ENCODE assay signal across 18 cellular contexts in genomic region chr9:128657796-128658195, GRCh38. TPM values are rescaled to one million over a fixed set of nuclear protein-coding genes. Genes with fewer than 3 reads are reported as not detected.
DNase-seq lines count a peak whose midpoint lies in the region; ATAC-seq and TF ChIP-seq lines count a peak whose summit lies in the region.
"Had no signal": no experiment of that assay in that cellular context is flagged by ENCODE, and none has a peak within 500 bp of the region (broad histone marks: within the 10 kb centered on the region; RNA-seq: fewer than 3 reads in every experiment).

No MANE protein-coding gene starts in this region.

- no peaks in the 10 kb centered on the region for H3K9me3 Mint-ChIP-seq in activated T-helper 1 cell treated with anti-CD3 and anti-CD28 coated beads, Interleukin-12 subunit alpha, Interleukin-12 subunit beta, Interleukin-2, Interleukin-4 antibody, amounts not matched to agents 30 ng/mL and 10 ng/mL and 1 ng/mL, durations not matched to agents 14 hours and 24 hours and 36 hours
- H3K9me3 Mint-ChIP-seq in naive thymus-derived CD8-positive, alpha-beta T cell, result no peaks in the 10 kb centered on the region
- H3K9me3 Mint-ChIP-seq: dendritic cell treated with granulocyte-macrophage colony-stimulating factor and Interleukin-4, amounts not matched to agents 40 ng/mL and 50 ng/mL, for 4 days; stimulated activated naive B cell treated with anti-CD40 and anti-IgM and Interleukin-4, amounts not matched to agents 10 μg/mL and 1 μg/mL and 100 μg/mL, for 72 hours had no signal

- DNase-seq in SK-N-SH, result no peak
- no peak for DNase-seq in DND-41
- DNase-seq in activated T-helper 1 cell treated with anti-CD3 and anti-CD28 coated beads, Interleukin-12 subunit alpha, Interleukin-12 subunit beta, Interleukin-2, Interleukin-4 antibody, amounts not matched to agents 30 ng/mL and 10 ng/mL and 1 ng/mL, durations not matched to agents 14 hours and 24 hours and 36 hours (ENCODE audit: low spot score), result no peak
- no peak for DNase-seq in naive thymus-derived CD8-positive, alpha-beta T cell
- DNase-seq in mesenteric fat pad (ENCODE audit: low spot score), result no peak
- DNase-seq in NOMO-1 treated with dmso at 0.1 percent for 144 hours (lab: John Stamatoyannopoulos, UW; ENCODE audit: unreplicated experiment), result no peak
- DNase-seq in left cardiac atrium, result no peak
- DNase-seq: 8988T; C1 segment of cervical spinal cord; HCEC 1CT; mesendoderm; NCI-H1930; NCI-H510A; small intestine; stimulated activated naive B cell treated with anti-CD40 and anti-IgM and Interleukin-4, amounts not matched to agents 10 μg/mL and 1 μg/mL and 100 μg/mL, for 72 hours had no signal

- peaks cover 31% of the 10 kb centered on the region for H3K79me2 ChIP-seq in SK-N-SH (ENCODE audit: insufficient read depth)
- H3K79me2 ChIP-seq in DND-41 (ENCODE audit: insufficient read depth, low read length), result peaks cover 26% of the 10 kb centered on the region

- POLR2A ChIA-PET in SK-N-SH (lab: Yijun Ruan, JAX), result interaction anchor here (1.1 kb wide), 1 partner anchor 160 kb away, joined by 3 read pairs; no protein-coding TSS in a partner anchor
- POLR2A ChIA-PET in naive thymus-derived CD8-positive, alpha-beta T cell (lab: Charles Lee), result interaction anchor here (0.5 to 4.9 kb wide), 5 partner anchors 9 to 66 kb away, joined by 3 to 34 read pairs (median 5); partner anchors contain the start of genes SET and ZDHHC12

- WGBS in SK-N-SH (ENCODE audit: low lambda C conversion rate), result 92% methylated on average over 3 of the region's 3 CpGs

- H3K36me3 ChIP-seq in SK-N-SH (replicated peaks in 1 of 2; ENCODE audit: control insufficient read depth in 1 of 2, insufficient read depth in 2 of 2, low read length in 1 of 2), result no peaks in the 10 kb centered on the region
- peaks cover 5% of the 10 kb centered on the region; the same call in 1 of the 2 replicates for H3K36me3 ChIP-seq in DND-41 (ENCODE audit: insufficient read depth, low read length)
- H3K36me3 ChIP-seq: esophagus muscularis mucosa had no signal

- CTCF ChIA-PET in SK-N-SH (lab: Yijun Ruan, JAX), result interaction anchor here (1.6 kb wide), 1 partner anchor 44 kb away, joined by 7 read pairs; the partner anchor contains the start of gene PKN3

- peak overlapping the region; percentile 100 for H3K27ac Mint-ChIP-seq in activated T-helper 1 cell treated with anti-CD3 and anti-CD28 coated beads, Interleukin-12 subunit alpha, Interleukin-12 subunit beta, Interleukin-2, Interleukin-4 antibody, amounts not matched to agents 30 ng/mL and 10 ng/mL and 1 ng/mL, durations not matched to agents 14 hours and 24 hours and 36 hours
- H3K27ac Mint-ChIP-seq in naive thymus-derived CD8-positive, alpha-beta T cell, result peak overlapping the region in 7 of 10 donors; percentile 96 to 100 (median 99)

- peak overlapping the region; percentile 91 for H3K4me3 Mint-ChIP-seq in activated T-helper 1 cell treated with anti-CD3 and anti-CD28 coated beads, Interleukin-12 subunit alpha, Interleukin-12 subunit beta, Interleukin-2, Interleukin-4 antibody, amounts not matched to agents 30 ng/mL and 10 ng/mL and 1 ng/mL, durations not matched to agents 14 hours and 24 hours and 36 hours
- peak overlapping the region in 2 of 10 donors; percentile 96 to 97 for H3K4me3 Mint-ChIP-seq in naive thymus-derived CD8-positive, alpha-beta T cell

- peaks cover 15% of the 10 kb centered on the region for H3K4me1 Mint-ChIP-seq in activated T-helper 1 cell treated with anti-CD3 and anti-CD28 coated beads, Interleukin-12 subunit alpha, Interleukin-12 subunit beta, Interleukin-2, Interleukin-4 antibody, amounts not matched to agents 30 ng/mL and 10 ng/mL and 1 ng/mL, durations not matched to agents 14 hours and 24 hours and 36 hours (ENCODE audit: low read depth)
- peaks cover 0 to 17% (median 3%) of the 10 kb centered on the region in 4 donors for H3K4me1 Mint-ChIP-seq in naive thymus-derived CD8-positive, alpha-beta T cell

- intact Hi-C loops in activated T-helper 1 cell treated with anti-CD3 and anti-CD28 coated beads, Interleukin-12 subunit alpha, Interleukin-12 subunit beta, Interleukin-2, Interleukin-4 antibody, amounts not matched to agents 30 ng/mL and 10 ng/mL and 1 ng/mL, durations not matched to agents 14 hours and 24 hours and 36 hours (cut with micrococcal nuclease), result loop anchor here (1.0 to 5.0 kb wide), 3 partner anchors 67 to 115 kb away; partner anchors contain the start of genes SPTAN1, ZDHHC12 and ZER1
- intact Hi-C loops in left cardiac atrium (cut with DNase I), result no loop called here

- H3K4me3 ChIP-seq in SK-N-SH (ENCODE audit: low read depth in 2 of 2, low read length in 1 of 2) (no peak overlapping the region), DND-41 (ENCODE audit: low read depth in 1 of 2, low read length in 2 of 2) (no peak overlapping the region)

- H3K9me3 ChIP-seq in SK-N-SH (no peaks in the 10 kb centered on the region), DND-41 (ENCODE audit: insufficient read depth, low read length, severe bottlenecking) (no peaks in the 10 kb centered on the region)
- H3K9me3 ChIP-seq: esophagus muscularis mucosa had no signal

- H3F3A ChIP-seq in SK-N-SH (replicated peaks; ENCODE audit: insufficient read depth), result peaks cover 10% of the 10 kb centered on the region

- H2AFZ ChIP-seq in SK-N-SH (ENCODE audit: low read depth) (peak overlapping the region; percentile 96; the same call in 1 of the 2 replicates), DND-41 (ENCODE audit: low read depth, low read length) (peak overlapping the region; percentile 86)

- H3K27me3 Mint-ChIP-seq in activated T-helper 1 cell treated with anti-CD3 and anti-CD28 coated beads, Interleukin-12 subunit alpha, Interleukin-12 subunit beta, Interleukin-2, Interleukin-4 antibody, amounts not matched to agents 30 ng/mL and 10 ng/mL and 1 ng/mL, durations not matched to agents 14 hours and 24 hours and 36 hours (ENCODE audit: insufficient read depth), result no peaks in the 10 kb centered on the region
- H3K27me3 Mint-ChIP-seq in naive thymus-derived CD8-positive, alpha-beta T cell, result no peaks in the 10 kb centered on the region
- H3K27me3 Mint-ChIP-seq: dendritic cell treated with granulocyte-macrophage colony-stimulating factor and Interleukin-4, amounts not matched to agents 40 ng/mL and 50 ng/mL, for 4 days; stimulated activated naive B cell treated with anti-CD40 and anti-IgM and Interleukin-4, amounts not matched to agents 10 μg/mL and 1 μg/mL and 100 μg/mL, for 72 hours had no signal

- H3K27me3 ChIP-seq in SK-N-SH (ENCODE audit: insufficient read depth) (no peaks in the 10 kb centered on the region), DND-41 (ENCODE audit: insufficient read depth, low read length, poor library complexity) (no peaks in the 10 kb centered on the region)
- H3K27me3 ChIP-seq: esophagus muscularis mucosa had no signal

- no peak overlapping the region for H3K4me2 ChIP-seq in SK-N-SH
- no peak overlapping the region; the same call in 1 of the 2 replicates for H3K4me2 ChIP-seq in DND-41 (ENCODE audit: insufficient read depth, low read length)

- H3K36me3 Mint-ChIP-seq in activated T-helper 1 cell treated with anti-CD3 and anti-CD28 coated beads, Interleukin-12 subunit alpha, Interleukin-12 subunit beta, Interleukin-2, Interleukin-4 antibody, amounts not matched to agents 30 ng/mL and 10 ng/mL and 1 ng/mL, durations not matched to agents 14 hours and 24 hours and 36 hours (ENCODE audit: low read depth), result no peaks in the 10 kb centered on the region
- no peaks in the 10 kb centered on the region for H3K36me3 Mint-ChIP-seq in naive thymus-derived CD8-positive, alpha-beta T cell

- TF ChIP-seq EP300 in SK-N-SH (IDR thresholded peaks at IDR 0.05; ENCODE audit: borderline replicate concordance in 1 of 2, low read depth in 1 of 2, low read length in 1 of 2), result no peak

- TF ChIP-seq RAD21 in SK-N-SH (IDR thresholded peaks at IDR 0.05; ENCODE audit: low read length), result no peak

- H3K9me2 ChIP-seq in SK-N-SH, result no peaks in the 10 kb centered on the region

- no peaks in the 10 kb centered on the region for H3K4me1 ChIP-seq in SK-N-SH (ENCODE audit: control insufficient read depth in 1 of 2, insufficient read depth in 2 of 2, low read depth in 1 of 2, low read length in 1 of 2)
- peaks cover 27% of the 10 kb centered on the region for H3K4me1 ChIP-seq in DND-41 (ENCODE audit: insufficient read depth, low read length)

- H3K27ac ChIP-seq in SK-N-SH (ENCODE audit: low read depth in 2 of 2, low read length in 1 of 2), result no peak overlapping the region
- peak overlapping the region; percentile 100; the same call in 1 of the 2 replicates for H3K27ac ChIP-seq in DND-41 (ENCODE audit: low read length)

- no peaks in the 10 kb centered on the region for H4K20me1 ChIP-seq in SK-N-SH (ENCODE audit: insufficient read depth)
- H4K20me1 ChIP-seq in DND-41 (ENCODE audit: insufficient read depth, low read length), result no peaks in the 10 kb centered on the region

- TF ChIP-seq CTCF in SK-N-SH (IDR thresholded peaks at IDR 0.05), result no peak
- no peak for TF ChIP-seq CTCF in DND-41 (IDR thresholded peaks at IDR 0.05; ENCODE audit: borderline replicate concordance, extremely low read depth, low read length, poor library complexity, severe bottlenecking)

- ATAC-seq in SK-N-SH treated with all-trans-retinoic acid at 6 μM for 48 hours, result no peak
- no peak for ATAC-seq in DND-41 (ENCODE audit: insufficient read depth, low read depth)
- ATAC-seq in naive thymus-derived CD8-positive, alpha-beta T cell, result no peak
- no peak for ATAC-seq in left cardiac atrium
- ATAC-seq: stimulated activated naive B cell treated with anti-CD40 and anti-IgM and Interleukin-4, amounts not matched to agents 10 μg/mL and 1 μg/mL and 100 μg/mL, for 72 hours had no signal

- H3K9ac ChIP-seq in SK-N-SH (no peak overlapping the region), DND-41 (ENCODE audit: low read depth, low read length) (no peak overlapping the region)

RNA-seq across cellular contexts. Expression of gene DYNC2I2, which starts 1.1 kb away (rescaled TPM):
- polyA plus RNA-seq in SK-N-SH (2012; rRNA removed), result 57.2 and 73.7 TPM in 2 replicates
- polyA plus RNA-seq in SK-N-SH (2012; cell fraction: cytosol; rRNA removed), result 26.1 and 39.0 TPM in 2 replicates
- polyA plus RNA-seq in SK-N-SH (2012; cell fraction: nucleus; rRNA removed), result 102 and 199 TPM in 2 replicates
- 41.5 and 43.9 TPM in 2 replicates for total RNA-seq in activated T-helper 1 cell treated with anti-CD3 and anti-CD28 coated beads, Interleukin-12 subunit alpha, Interleukin-12 subunit beta, Interleukin-2, Interleukin-4 antibody, amounts not matched to agents 30 ng/mL and 10 ng/mL and 1 ng/mL, durations not matched to agents 14 hours and 24 hours and 36 hours
- 1 to 10 TPM; 6.0 to 8.3 TPM for total RNA-seq in naive thymus-derived CD8-positive, alpha-beta T cell
- 1 to 10 TPM; 2.7 to 4.1 (median 3.9) TPM for polyA plus RNA-seq in naive thymus-derived CD8-positive, alpha-beta T cell
- total RNA-seq in mesenteric fat pad, result 9.8 TPM
- total RNA-seq in left cardiac atrium, result 10 to 100 TPM; 12.8 to 20.3 TPM

RNA-seq across cellular contexts. Expression of gene SET, which starts 31.2 kb away (rescaled TPM):
- 64.6 and 79.5 TPM in 2 replicates for polyA plus RNA-seq in SK-N-SH (2012; rRNA removed)
- 101 and 156 TPM in 2 replicates for polyA plus RNA-seq in SK-N-SH (2012; cell fraction: cytosol; rRNA removed)
- 59.7 and 115 TPM in 2 replicates for polyA plus RNA-seq in SK-N-SH (2012; cell fraction: nucleus; rRNA removed)
- total RNA-seq in activated T-helper 1 cell treated with anti-CD3 and anti-CD28 coated beads, Interleukin-12 subunit alpha, Interleukin-12 subunit beta, Interleukin-2, Interleukin-4 antibody, amounts not matched to agents 30 ng/mL and 10 ng/mL and 1 ng/mL, durations not matched to agents 14 hours and 24 hours and 36 hours, result 775 and 795 TPM in 2 replicates
- 100 to 1,000 TPM; 314 to 325 TPM for total RNA-seq in naive thymus-derived CD8-positive, alpha-beta T cell
- 100 to 1,000 TPM; 179 to 229 (median 209) TPM for polyA plus RNA-seq in naive thymus-derived CD8-positive, alpha-beta T cell
- 197 TPM for total RNA-seq in mesenteric fat pad
- 100 to 1,000 TPM; 158 to 191 TPM for total RNA-seq in left cardiac atrium

RNA-seq across cellular contexts. Expression of gene PKN3, which starts 44.5 kb away (rescaled TPM):
- polyA plus RNA-seq in SK-N-SH (2012; rRNA removed), result 5.0 and 7.8 TPM in 2 replicates
- 1.8 and 4.1 TPM in 2 replicates for polyA plus RNA-seq in SK-N-SH (2012; cell fraction: cytosol; rRNA removed)
- polyA plus RNA-seq in SK-N-SH (2012; cell fraction: nucleus; rRNA removed), result 15.1 and 16.8 TPM in 2 replicates
- 17.7 and 19.3 TPM in 2 replicates for total RNA-seq in activated T-helper 1 cell treated with anti-CD3 and anti-CD28 coated beads, Interleukin-12 subunit alpha, Interleukin-12 subunit beta, Interleukin-2, Interleukin-4 antibody, amounts not matched to agents 30 ng/mL and 10 ng/mL and 1 ng/mL, durations not matched to agents 14 hours and 24 hours and 36 hours
- total RNA-seq in naive thymus-derived CD8-positive, alpha-beta T cell, result 1 to 10 TPM; 1.8 to 2.2 TPM
- polyA plus RNA-seq in naive thymus-derived CD8-positive, alpha-beta T cell, result 1 to 10 TPM in 2 of 3 donors, under 1 TPM in 1; 0.98 to 1.5 (median 1.0) TPM
- 14.7 TPM for total RNA-seq in mesenteric fat pad
- total RNA-seq in left cardiac atrium, result 10 to 100 TPM in 1 of 2 donors, 1 to 10 TPM in 1; 6.2 to 11.2 TPM
